Comparison of ENCODE assay signal across 8 cellular contexts in genomic region chr17:6427284-6427781, GRCh38.
DNase-seq lines count a peak whose midpoint lies in the region; ATAC-seq and TF ChIP-seq lines count a peak whose summit lies in the region.

No MANE protein-coding gene starts in this region.

- ATAC-seq in HG02678 (IDR thresholded peaks at IDR 0.05; ENCODE audit: unreplicated experiment): no peak

- DNase-seq in NCI-H1694 (lab: John Stamatoyannopoulos, UW): peak; percentile 4
- no peak for DNase-seq in NCI-H1694 treated with DMSO at 0.1 percent for 48 hours (lab: John Stamatoyannopoulos, UW)
- peak; percentile 76 for DNase-seq in RPMI8226
- peak; percentile 40 for DNase-seq in brain microvascular endothelial cell
- peak; percentile 10 for DNase-seq in stimulated activated CD8-positive, alpha-beta memory T cell treated with anti-CD3 and anti-CD28 coated beads, Interleukin-4, amount 100 ng/mL, for 24 hours (ENCODE audit: low read depth)
- no peak for DNase-seq in Ammon's horn (ENCODE audit: low spot score)
- no peak for DNase-seq in NCI-H524 treated with DMSO at 0.1 percent for 48 hours (lab: John Stamatoyannopoulos, UW)

- peak; percentile 5 for TF ChIP-seq CTCF in brain microvascular endothelial cell (IDR thresholded peaks at IDR 0.05; ENCODE audit: low read depth, low read length, missing control alignments)

- no peak overlapping the region for H3K27ac ChIP-seq in brain microvascular endothelial cell

- no peaks in the 10 kb centered on the region for H3K36me3 ChIP-seq in brain microvascular endothelial cell (replicated peaks)

- in situ Hi-C loops in brain microvascular endothelial cell (cut with HindIII; ENCODE audit: low pct_ligation_motif_present, low sequenced_read_pairs): no loop called here

- H3K4me3 ChIP-seq in brain microvascular endothelial cell (ENCODE audit: low read depth, low read length): no peak overlapping the region

- H3K27me3 ChIP-seq in brain microvascular endothelial cell (replicated peaks): no peaks in the 10 kb centered on the region

Comparison
In these comparisons a context has a peak if more than half of its experiments do, and no peak if none do; other contexts are left out.
1. DNase-seq: peak in NCI-H1694 (single experiment), RPMI8226 (single experiment), brain microvascular endothelial cell (single experiment) and stimulated activated CD8-positive, alpha-beta memory T cell treated with anti-CD3 and anti-CD28 coated beads, Interleukin-4, amount 100 ng/mL, for 24 hours (single experiment); none in NCI-H1694 treated with DMSO at 0.1 percent for 48 hours (single experiment), Ammon's horn (single experiment) and NCI-H524 treated with DMSO at 0.1 percent for 48 hours (single experiment).